Comparison of ENCODE assay signal across 8 cellular contexts in the genomic region with DNA sequence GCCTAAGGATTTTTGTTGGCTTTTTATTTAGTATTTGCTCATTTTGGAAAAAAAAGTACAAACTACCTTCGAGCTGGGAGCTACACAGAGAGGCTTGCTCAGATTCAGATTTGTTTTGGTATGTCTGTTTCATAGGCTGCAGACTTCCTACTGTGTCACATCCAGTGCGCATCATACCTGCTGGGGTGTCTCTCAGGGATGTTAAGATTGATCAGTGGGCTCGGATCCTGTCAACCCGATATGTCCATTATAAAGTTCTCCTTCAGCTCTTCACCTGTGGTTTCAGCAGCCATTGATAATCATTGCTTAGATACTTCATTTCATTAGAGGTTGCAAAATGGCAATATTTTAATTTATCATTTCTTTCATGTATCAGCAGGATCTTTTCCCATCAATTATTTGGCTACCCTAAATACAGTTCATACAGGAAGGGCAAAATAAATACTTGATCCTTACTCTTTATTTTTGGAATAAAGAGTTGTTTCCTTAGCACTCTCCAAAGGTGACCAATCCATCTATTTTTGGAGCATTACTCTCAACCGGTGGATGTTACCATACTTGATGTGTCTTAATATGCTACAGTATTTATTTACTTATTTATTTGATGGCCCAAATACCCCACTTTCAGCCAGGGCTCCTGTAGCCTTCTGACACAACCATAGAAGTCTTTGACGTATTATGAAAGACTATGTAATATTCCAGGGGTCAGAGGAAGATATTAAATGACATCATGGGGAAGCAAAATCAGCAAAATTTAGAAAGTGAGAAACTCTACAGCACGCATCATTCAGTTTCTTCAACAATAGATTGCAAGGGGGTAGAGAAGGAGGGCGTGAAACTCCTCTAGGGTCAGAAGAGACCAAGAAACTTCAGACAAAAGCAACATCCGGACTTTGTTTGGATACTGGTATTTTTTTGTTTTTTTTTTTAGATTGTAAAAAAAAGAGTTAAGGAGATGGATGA. TPM values are rescaled to one million over a fixed set of nuclear protein-coding genes. Genes with fewer than 3 reads are reported as not detected.
A peak's percentile ranks its signal among the peaks of the same experiment; 100 is the strongest.
DNase-seq lines count a peak whose midpoint lies in the region; ATAC-seq and TF ChIP-seq lines count a peak whose summit lies in the region.

No MANE protein-coding gene starts in this region.

- no peak for DNase-seq in CD14-positive monocyte (ENCODE audit: low spot score)
- DNase-seq in astrocyte of the cerebellum (ENCODE audit: low read depth): no peak
- DNase-seq in DMS153 (lab: John Stamatoyannopoulos, UW): no peak
- no peak for DNase-seq in NCI-H446 (lab: John Stamatoyannopoulos, UW)
- no peak for DNase-seq in dedifferentiated amniotic fluid mesenchymal stem cell (ENCODE audit: extremely low spot score)

- H3K9me3 Mint-ChIP-seq in CD14-positive monocyte: peaks cover 0 to 3% (median 0%) of the 10 kb centered on the region in 7 donors

- intact Hi-C loops in CD14-positive monocyte (cut with micrococcal nuclease): loop anchor here (5.0 to 10.0 kb wide), 4 partner anchors 38 to 55 kb away; a partner anchor contains a TSS

- no peaks in the 10 kb centered on the region for H3K36me3 ChIP-seq in HEK293 (ENCODE audit: control insufficient read depth in 2 of 2, insufficient read depth in 1 of 2, low read length in 2 of 2)
- H3K36me3 ChIP-seq in muscle layer of duodenum (ENCODE audit: control insufficient read depth in 1 of 2, insufficient read depth in 2 of 2, low read length in 2 of 2): no peaks in the 10 kb centered on the region

- TF ChIP-seq CTCF in CD14-positive monocyte (IDR thresholded peaks at IDR 0.05) (no peak), HEK293 (tag by site-specific recombination; IDR thresholded peaks at IDR 0.05) (no peak), astrocyte of the cerebellum (IDR thresholded peaks at IDR 0.05; ENCODE audit: low read depth, low read length, missing control alignments) (no peak)

- H3K4me1 Mint-ChIP-seq in CD14-positive monocyte: peaks cover 29% of the 10 kb centered on the region

- H3K4me3 Mint-ChIP-seq in CD14-positive monocyte: peak overlapping the region; percentile 87 to 93

- peak overlapping the region in 4 of 7 donors; percentile 9 to 83 (median 46) for H3K27ac Mint-ChIP-seq in CD14-positive monocyte

- peak overlapping the region; percentile 43; the same call in 1 of the 2 replicates for H3K4me3 ChIP-seq in HEK293 (ENCODE audit: low read depth, low read length)
- H3K4me3 ChIP-seq in astrocyte of the cerebellum (ENCODE audit: low read depth, low read length): peak overlapping the region; percentile 49
- peak overlapping the region; percentile 65 to 85 for H3K4me3 ChIP-seq in muscle layer of duodenum (ENCODE audit: low read depth in 1 of 2, low read length in 2 of 2)

- H3K27ac ChIP-seq in HEK293 (ENCODE audit: extremely low read depth, low read depth, low read length) (no peak overlapping the region; the same call in 1 of the 2 replicates), muscle layer of duodenum (ENCODE audit: low read length) (no peak overlapping the region)

- POLR2A ChIA-PET in HEK293 (lab: Yijun Ruan, JAX): no interaction called here

- H3K27me3 ChIP-seq in muscle layer of duodenum (ENCODE audit: low read depth, low read length): no peaks in the 10 kb centered on the region

- no peaks in the 10 kb centered on the region for H3K36me3 Mint-ChIP-seq in CD14-positive monocyte

- CTCF ChIA-PET in HEK293 (lab: Yijun Ruan, JAX): interaction anchor here (0.6 kb wide), 1 partner anchor 58 kb away, joined by 4 read pairs; no protein-coding TSS in a partner anchor

- no peaks in the 10 kb centered on the region for H3K27me3 Mint-ChIP-seq in CD14-positive monocyte (ENCODE audit: low read depth in 3 of 3)

- H3K9me3 ChIP-seq in HEK293 (ENCODE audit: control insufficient read depth, insufficient read depth, low read depth, low read length) (no peaks in the 10 kb centered on the region), muscle layer of duodenum (ENCODE audit: control insufficient read depth in 1 of 2, low read length in 2 of 2) (no peaks in the 10 kb centered on the region)

- in situ Hi-C loops in astrocyte of the cerebellum (cut with HindIII; ENCODE audit: low sequenced_read_pairs): no loop called here

- H3K4me1 ChIP-seq in HEK293 (ENCODE audit: control insufficient read depth, insufficient read depth, low read length) (peaks cover 3% of the 10 kb centered on the region; the same call in 1 of the 2 replicates), muscle layer of duodenum (ENCODE audit: control insufficient read depth in 1 of 2, insufficient read depth in 2 of 2, low read length in 2 of 2) (peaks cover 0 to 6% of the 10 kb centered on the region in 2 donors)

- ATAC-seq in GM19035 (IDR thresholded peaks at IDR 0.05; ENCODE audit: unreplicated experiment): no peak

TF ChIP-seq in HEK293, 187 proteins besides CTCF, POLR2A, EP300 and RAD21:
- TF ChIP-seq ZNF830 (tag by site-specific recombination; IDR thresholded peaks at IDR 0.05; ENCODE audit: low read depth): no peak
- TF ChIP-seq ZNF768 (tag by site-specific recombination; IDR thresholded peaks at IDR 0.05): no peak
- no peak for TF ChIP-seq ZNF341 (tag by site-specific recombination; IDR thresholded peaks at IDR 0.05; ENCODE audit: low read depth)
- TF ChIP-seq IKZF3 (tag by site-specific recombination; IDR thresholded peaks at IDR 0.05): peak; percentile 26; the same call in 1 of the 2 replicates
- TF ChIP-seq ZNF266 (tag by site-specific recombination; IDR thresholded peaks at IDR 0.05; ENCODE audit: low read depth): no peak
- peak; percentile 47; the same call in 1 of the 2 replicates for TF ChIP-seq ZBTB21 (tag by site-specific recombination; IDR thresholded peaks at IDR 0.05)
- TF ChIP-seq, protein P1, sequence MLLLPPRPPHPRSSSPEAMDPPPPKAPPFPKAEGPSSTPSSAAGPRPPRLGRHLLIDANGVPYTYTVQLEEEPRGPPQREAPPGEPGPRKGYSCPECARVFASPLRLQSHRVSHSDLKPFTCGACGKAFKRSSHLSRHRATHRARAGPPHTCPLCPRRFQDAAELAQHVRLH (tag by site-specific recombination; IDR thresholded peaks at IDR 0.05): no peak
- no peak for TF ChIP-seq ZNF133 (tag by site-specific recombination; IDR thresholded peaks at IDR 0.05)
- TF ChIP-seq ZNF785 (tag by site-specific recombination; IDR thresholded peaks at IDR 0.05): no peak
- TF ChIP-seq, protein P2, sequence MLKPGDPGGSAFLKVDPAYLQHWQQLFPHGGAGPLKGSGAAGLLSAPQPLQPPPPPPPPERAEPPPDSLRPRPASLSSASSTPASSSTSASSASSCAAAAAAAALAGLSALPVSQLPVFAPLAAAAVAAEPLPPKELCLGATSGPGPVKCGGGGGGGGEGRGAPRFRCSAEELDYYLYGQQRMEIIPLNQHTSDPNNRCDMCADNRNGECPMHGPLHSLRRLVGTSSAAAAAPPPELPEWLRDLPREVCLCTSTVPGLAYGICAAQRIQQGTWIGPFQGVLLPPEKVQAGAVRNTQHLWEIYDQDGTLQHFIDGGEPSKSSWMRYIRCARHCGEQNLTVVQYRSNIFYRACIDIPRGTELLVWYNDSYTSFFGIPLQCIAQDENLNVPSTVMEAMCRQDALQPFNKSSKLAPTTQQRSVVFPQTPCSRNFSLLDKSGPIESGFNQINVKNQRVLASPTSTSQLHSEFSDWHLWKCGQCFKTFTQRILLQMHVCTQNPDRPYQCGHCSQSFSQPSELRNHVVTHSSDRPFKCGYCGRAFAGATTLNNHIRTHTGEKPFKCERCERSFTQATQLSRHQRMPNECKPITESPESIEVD (tag by site-specific recombination; IDR thresholded peaks at IDR 0.05): peak; percentile 55
- peak; percentile 35; the same call in 1 of the 2 replicates for TF ChIP-seq ZIC2 (tag by site-specific recombination; IDR thresholded peaks at IDR 0.05)
- TF ChIP-seq, protein P3, sequence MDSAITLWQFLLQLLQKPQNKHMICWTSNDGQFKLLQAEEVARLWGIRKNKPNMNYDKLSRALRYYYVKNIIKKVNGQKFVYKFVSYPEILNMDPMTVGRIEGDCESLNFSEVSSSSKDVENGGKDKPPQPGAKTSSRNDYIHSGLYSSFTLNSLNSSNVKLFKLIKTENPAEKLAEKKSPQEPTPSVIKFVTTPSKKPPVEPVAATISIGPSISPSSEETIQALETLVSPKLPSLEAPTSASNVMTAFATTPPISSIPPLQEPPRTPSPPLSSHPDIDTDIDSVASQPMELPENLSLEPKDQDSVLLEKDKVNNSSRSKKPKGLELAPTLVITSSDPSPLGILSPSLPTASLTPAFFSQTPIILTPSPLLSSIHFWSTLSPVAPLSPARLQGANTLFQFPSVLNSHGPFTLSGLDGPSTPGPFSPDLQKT (IDR thresholded peaks at IDR 0.05; ENCODE audit: borderline replicate concordance, low read depth, low read length): no peak
- TF ChIP-seq SCRT2 (tag by site-specific recombination; IDR thresholded peaks at IDR 0.05): 0 out of 2 replicates have a peak, but pooled peaks have one; percentile 4
- no peak for TF ChIP-seq ZNF747 (tag by site-specific recombination; IDR thresholded peaks at IDR 0.05)
- TF ChIP-seq FEZF1 (tag by site-specific recombination; IDR thresholded peaks at IDR 0.05): 0 out of 2 replicates have a peak, but pooled peaks have one; percentile 44
- 0 out of 2 replicates have a peak, but pooled peaks have one; percentile 5 for TF ChIP-seq WT1 (tag by site-specific recombination; IDR thresholded peaks at IDR 0.05)
- no peak for TF ChIP-seq ZNF571 (tag by site-specific recombination; IDR thresholded peaks at IDR 0.05)
- TF ChIP-seq, protein P4, sequence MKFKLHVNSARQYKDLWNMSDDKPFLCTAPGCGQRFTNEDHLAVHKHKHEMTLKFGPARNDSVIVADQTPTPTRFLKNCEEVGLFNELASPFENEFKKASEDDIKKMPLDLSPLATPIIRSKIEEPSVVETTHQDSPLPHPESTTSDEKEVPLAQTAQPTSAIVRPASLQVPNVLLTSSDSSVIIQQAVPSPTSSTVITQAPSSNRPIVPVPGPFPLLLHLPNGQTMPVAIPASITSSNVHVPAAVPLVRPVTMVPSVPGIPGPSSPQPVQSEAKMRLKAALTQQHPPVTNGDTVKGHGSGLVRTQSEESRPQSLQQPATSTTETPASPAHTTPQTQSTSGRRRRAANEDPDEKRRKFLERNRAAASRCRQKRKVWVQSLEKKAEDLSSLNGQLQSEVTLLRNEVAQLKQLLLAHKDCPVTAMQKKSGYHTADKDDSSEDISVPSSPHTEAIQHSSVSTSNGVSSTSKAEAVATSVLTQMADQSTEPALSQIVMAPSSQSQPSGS (tag by site-specific recombination; IDR thresholded peaks at IDR 0.05; ENCODE audit: low read depth): peak; percentile 94
- TF ChIP-seq ZNF335 (tag by site-specific recombination; conservative IDR thresholded peaks at IDR 0.05): peak; percentile 28; the same call in 1 of the 2 replicates
- TF ChIP-seq ZBTB17 (tag by site-specific recombination; IDR thresholded peaks at IDR 0.05): peak; percentile 44; the same call in 1 of the 2 replicates
- peak; percentile 55 for TF ChIP-seq ZNF629 (tag by site-specific recombination; IDR thresholded peaks at IDR 0.05)
- no peak for TF ChIP-seq ZSCAN23 (tag by site-specific recombination; IDR thresholded peaks at IDR 0.05)

RNA-seq across cellular contexts. Expression of a gene that starts 55.3 kb away (rescaled TPM):
- 100 to 1,000 TPM in 1 of 2 donors, 10 to 100 TPM in 1; 71.5 to 143 TPM for polyA plus RNA-seq in CD14-positive monocyte
